1 cellular context compared by ENCODE assay signal in the genomic region with DNA sequence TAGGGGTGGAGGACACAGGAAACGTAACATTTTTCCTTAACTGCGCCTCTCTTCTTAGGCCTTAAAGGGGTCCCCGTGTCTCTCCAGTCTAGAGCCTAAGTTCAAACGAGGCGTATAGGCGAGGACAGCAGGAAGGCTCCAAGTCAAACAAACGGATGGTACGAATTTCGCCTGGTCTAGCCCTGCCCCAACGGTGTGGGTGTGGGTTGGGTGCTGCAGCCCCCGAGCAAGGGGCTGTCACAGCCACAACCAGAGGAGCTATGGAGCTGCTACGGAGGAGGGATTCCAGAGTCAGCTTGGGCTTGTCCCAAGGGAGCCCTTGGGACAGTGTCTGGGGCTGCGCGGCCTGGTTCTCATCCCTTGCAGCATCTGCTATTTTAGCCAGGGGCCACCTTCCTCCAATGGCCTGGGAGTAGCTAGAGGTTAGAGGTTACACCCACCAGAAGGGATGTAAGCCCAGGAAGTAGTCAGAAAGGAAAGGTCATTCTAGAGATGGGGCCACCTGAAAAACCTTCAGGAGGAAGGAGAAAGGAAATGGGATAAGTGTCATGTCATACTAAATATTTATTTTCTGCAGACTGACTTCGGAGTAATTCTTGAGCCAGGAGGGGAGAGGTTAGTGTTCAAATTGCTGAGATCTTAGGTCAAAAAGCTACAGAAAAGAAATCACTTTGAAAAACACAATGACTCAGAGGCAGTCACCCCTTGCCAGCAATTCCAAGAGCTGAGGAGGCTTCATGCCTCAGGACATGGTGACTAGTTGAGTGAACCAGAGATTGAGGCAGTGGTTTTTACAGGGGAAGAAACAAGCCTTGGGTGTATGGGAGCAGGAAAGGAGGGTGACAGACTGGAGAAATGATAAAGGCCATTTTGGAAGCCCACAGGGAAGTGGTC.
TF ChIP-seq lines count a peak whose summit lies in the region.

No MANE protein-coding gene starts in this region.

TF ChIP-seq in HepG2, 621 proteins besides CTCF, POLR2A, EP300 and RAD21 (continued from another document and continues in another):
- TF ChIP-seq PREB (CRISPR knock-in tag; IDR thresholded peaks at IDR 0.05) (peak; percentile 62; the same call in 1 of the 2 replicates), ZNF552 (CRISPR knock-in tag; IDR thresholded peaks at IDR 0.05; ENCODE audit: borderline replicate concordance) (no peak), ZNF563 (CRISPR knock-in tag; IDR thresholded peaks at IDR 0.05) (0 out of 2 replicates have a peak, but pooled peaks have one; percentile 15), RORA (CRISPR knock-in tag; IDR thresholded peaks at IDR 0.05) (no peak), CC2D1A (CRISPR knock-in tag; IDR thresholded peaks at IDR 0.05) (no peak), ZNF276 (CRISPR knock-in tag; IDR thresholded peaks at IDR 0.05; ENCODE audit: low read depth) (no peak), ZNF614 (CRISPR knock-in tag; IDR thresholded peaks at IDR 0.05; ENCODE audit: borderline replicate concordance) (no peak), MEIS1 (CRISPR knock-in tag; IDR thresholded peaks at IDR 0.05; ENCODE audit: borderline replicate concordance) (no peak), ZNF703 (CRISPR knock-in tag; IDR thresholded peaks at IDR 0.05; ENCODE audit: borderline replicate concordance) (peak; percentile 39; the same call in 1 of the 2 replicates), ZNF672 (CRISPR knock-in tag; IDR thresholded peaks at IDR 0.05) (no peak), ZBTB8A (CRISPR knock-in tag; IDR thresholded peaks at IDR 0.05; ENCODE audit: borderline replicate concordance, low read depth) (no peak), ZMYM2 (CRISPR knock-in tag; IDR thresholded peaks at IDR 0.05) (no peak), ZNF34 (CRISPR knock-in tag; IDR thresholded peaks at IDR 0.05; ENCODE audit: borderline replicate concordance) (no peak), SRSF1 (optimal IDR thresholded peaks at IDR 0.05; ENCODE audit: low read depth, low read length) (no peak), JUNB (CRISPR knock-in tag; IDR thresholded peaks at IDR 0.05; ENCODE audit: borderline replicate concordance) (no peak), KDM3A (CRISPR knock-in tag; IDR thresholded peaks at IDR 0.05; ENCODE audit: low read depth) (no peak), ZFP62 (CRISPR knock-in tag; IDR thresholded peaks at IDR 0.05) (no peak), ZFP82 (CRISPR knock-in tag; IDR thresholded peaks at IDR 0.05; ENCODE audit: borderline replicate concordance) (no peak), ZNF839 (CRISPR knock-in tag; IDR thresholded peaks at IDR 0.05; ENCODE audit: borderline replicate concordance) (peak; percentile 81; the same call in 1 of the 2 replicates), ZNF460 (CRISPR knock-in tag; IDR thresholded peaks at IDR 0.05; ENCODE audit: borderline replicate concordance) (no peak), BORCS8-MEF2B (CRISPR knock-in tag; IDR thresholded peaks at IDR 0.05) (peak; percentile 10; the same call in 1 of the 2 replicates), ZFY (CRISPR knock-in tag; IDR thresholded peaks at IDR 0.05) (no peak), GATAD2A (CRISPR knock-in tag; IDR thresholded peaks at IDR 0.05) (no peak), PAF1 (CRISPR knock-in tag; IDR thresholded peaks at IDR 0.05) (no peak; the same call in 1 of the 2 replicates), TCF7L2 (IDR thresholded peaks at IDR 0.05; ENCODE audit: low read depth, low read length) (no peak), ZBTB4 (CRISPR knock-in tag; IDR thresholded peaks at IDR 0.05; ENCODE audit: borderline replicate concordance) (no peak), MAZ (IDR thresholded peaks at IDR 0.05; ENCODE audit: borderline replicate concordance, low read depth, low read length) (no peak), MAZ (CRISPR knock-in tag; IDR thresholded peaks at IDR 0.05; ENCODE audit: low read depth) (no peak), ZNF12 (CRISPR knock-in tag; IDR thresholded peaks at IDR 0.05) (no peak), NCOR1 (IDR thresholded peaks at IDR 0.05; ENCODE audit: borderline replicate concordance, low read length) (no peak), NRL (CRISPR knock-in tag; IDR thresholded peaks at IDR 0.05; ENCODE audit: borderline replicate concordance) (0 out of 2 replicates have a peak, but pooled peaks have one; percentile 15), ZBTB1 (CRISPR knock-in tag; IDR thresholded peaks at IDR 0.05; ENCODE audit: borderline replicate concordance) (no peak), HOXA7 (CRISPR knock-in tag; IDR thresholded peaks at IDR 0.05) (no peak), GLI4 (CRISPR knock-in tag; IDR thresholded peaks at IDR 0.05; ENCODE audit: borderline replicate concordance) (peak; percentile 86), ZNF446 (CRISPR knock-in tag; IDR thresholded peaks at IDR 0.05) (no peak), ZNF256 (CRISPR knock-in tag; conservative IDR thresholded peaks at IDR 0.05) (0 out of 2 replicates have a peak, but pooled peaks have one; percentile 80), KDM1A (CRISPR knock-in tag; IDR thresholded peaks at IDR 0.05) (no peak), THAP7 (CRISPR knock-in tag; IDR thresholded peaks at IDR 0.05) (no peak), ZNF883 (CRISPR knock-in tag; IDR thresholded peaks at IDR 0.05; ENCODE audit: not compliant biosample characterization) (peak; percentile 30), NONO (IDR thresholded peaks at IDR 0.05) (no peak), NONO (CRISPR knock-in tag; conservative IDR thresholded peaks at IDR 0.05) (peak; percentile 83)
- TF ChIP-seq, protein P1, sequence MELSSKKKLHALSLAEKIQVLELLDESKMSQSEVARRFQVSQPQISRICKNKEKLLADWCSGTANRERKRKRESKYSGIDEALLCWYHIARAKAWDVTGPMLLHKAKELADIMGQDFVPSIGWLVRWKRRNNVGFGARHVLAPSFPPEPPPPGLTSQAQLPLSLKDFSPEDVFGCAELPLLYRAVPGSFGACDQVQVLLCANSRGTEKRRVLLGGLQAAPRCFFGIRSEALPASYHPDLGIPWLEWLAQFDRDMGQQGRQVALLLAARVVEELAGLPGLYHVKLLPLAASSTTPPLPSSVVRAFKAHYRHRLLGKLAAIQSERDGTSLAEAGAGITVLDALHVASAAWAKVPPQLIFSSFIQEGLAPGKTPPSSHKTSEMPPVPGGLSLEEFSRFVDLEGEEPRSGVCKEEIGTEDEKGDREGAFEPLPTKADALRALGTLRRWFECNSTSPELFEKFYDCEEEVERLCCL (CRISPR knock-in tag; IDR thresholded peaks at IDR 0.05; ENCODE audit: borderline replicate concordance) = no peak
- TF ChIP-seq, protein P2, sequence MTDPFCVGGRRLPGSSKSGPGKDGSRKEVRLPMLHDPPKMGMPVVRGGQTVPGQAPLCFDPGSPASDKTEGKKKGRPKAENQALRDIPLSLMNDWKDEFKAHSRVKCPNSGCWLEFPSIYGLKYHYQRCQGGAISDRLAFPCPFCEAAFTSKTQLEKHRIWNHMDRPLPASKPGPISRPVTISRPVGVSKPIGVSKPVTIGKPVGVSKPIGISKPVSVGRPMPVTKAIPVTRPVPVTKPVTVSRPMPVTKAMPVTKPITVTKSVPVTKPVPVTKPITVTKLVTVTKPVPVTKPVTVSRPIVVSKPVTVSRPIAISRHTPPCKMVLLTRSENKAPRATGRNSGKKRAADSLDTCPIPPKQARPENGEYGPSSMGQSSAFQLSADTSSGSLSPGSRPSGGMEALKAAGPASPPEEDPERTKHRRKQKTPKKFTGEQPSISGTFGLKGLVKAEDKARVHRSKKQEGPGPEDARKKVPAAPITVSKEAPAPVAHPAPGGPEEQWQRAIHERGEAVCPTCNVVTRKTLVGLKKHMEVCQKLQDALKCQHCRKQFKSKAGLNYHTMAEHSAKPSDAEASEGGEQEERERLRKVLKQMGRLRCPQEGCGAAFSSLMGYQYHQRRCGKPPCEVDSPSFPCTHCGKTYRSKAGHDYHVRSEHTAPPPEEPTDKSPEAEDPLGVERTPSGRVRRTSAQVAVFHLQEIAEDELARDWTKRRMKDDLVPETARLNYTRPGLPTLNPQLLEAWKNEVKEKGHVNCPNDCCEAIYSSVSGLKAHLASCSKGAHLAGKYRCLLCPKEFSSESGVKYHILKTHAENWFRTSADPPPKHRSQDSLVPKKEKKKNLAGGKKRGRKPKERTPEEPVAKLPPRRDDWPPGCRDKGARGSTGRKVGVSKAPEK (CRISPR knock-in tag; IDR thresholded peaks at IDR 0.05; ENCODE audit: borderline replicate concordance) = no peak
- TF ChIP-seq, protein P3, sequence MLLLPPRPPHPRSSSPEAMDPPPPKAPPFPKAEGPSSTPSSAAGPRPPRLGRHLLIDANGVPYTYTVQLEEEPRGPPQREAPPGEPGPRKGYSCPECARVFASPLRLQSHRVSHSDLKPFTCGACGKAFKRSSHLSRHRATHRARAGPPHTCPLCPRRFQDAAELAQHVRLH (CRISPR knock-in tag; IDR thresholded peaks at IDR 0.05; ENCODE audit: borderline replicate concordance, low read depth) = 0 out of 2 replicates have a peak, but pooled peaks have one; percentile 24
- TF ChIP-seq, protein P4, sequence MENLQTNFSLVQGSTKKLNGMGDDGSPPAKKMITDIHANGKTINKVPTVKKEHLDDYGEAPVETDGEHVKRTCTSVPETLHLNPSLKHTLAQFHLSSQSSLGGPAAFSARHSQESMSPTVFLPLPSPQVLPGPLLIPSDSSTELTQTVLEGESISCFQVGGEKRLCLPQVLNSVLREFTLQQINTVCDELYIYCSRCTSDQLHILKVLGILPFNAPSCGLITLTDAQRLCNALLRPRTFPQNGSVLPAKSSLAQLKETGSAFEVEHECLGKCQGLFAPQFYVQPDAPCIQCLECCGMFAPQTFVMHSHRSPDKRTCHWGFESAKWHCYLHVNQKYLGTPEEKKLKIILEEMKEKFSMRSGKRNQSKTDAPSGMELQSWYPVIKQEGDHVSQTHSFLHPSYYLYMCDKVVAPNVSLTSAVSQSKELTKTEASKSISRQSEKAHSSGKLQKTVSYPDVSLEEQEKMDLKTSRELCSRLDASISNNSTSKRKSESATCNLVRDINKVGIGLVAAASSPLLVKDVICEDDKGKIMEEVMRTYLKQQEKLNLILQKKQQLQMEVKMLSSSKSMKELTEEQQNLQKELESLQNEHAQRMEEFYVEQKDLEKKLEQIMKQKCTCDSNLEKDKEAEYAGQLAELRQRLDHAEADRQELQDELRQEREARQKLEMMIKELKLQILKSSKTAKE (CRISPR knock-in tag; IDR thresholded peaks at IDR 0.05; ENCODE audit: borderline replicate concordance) = no peak
- TF ChIP-seq, protein P5, sequence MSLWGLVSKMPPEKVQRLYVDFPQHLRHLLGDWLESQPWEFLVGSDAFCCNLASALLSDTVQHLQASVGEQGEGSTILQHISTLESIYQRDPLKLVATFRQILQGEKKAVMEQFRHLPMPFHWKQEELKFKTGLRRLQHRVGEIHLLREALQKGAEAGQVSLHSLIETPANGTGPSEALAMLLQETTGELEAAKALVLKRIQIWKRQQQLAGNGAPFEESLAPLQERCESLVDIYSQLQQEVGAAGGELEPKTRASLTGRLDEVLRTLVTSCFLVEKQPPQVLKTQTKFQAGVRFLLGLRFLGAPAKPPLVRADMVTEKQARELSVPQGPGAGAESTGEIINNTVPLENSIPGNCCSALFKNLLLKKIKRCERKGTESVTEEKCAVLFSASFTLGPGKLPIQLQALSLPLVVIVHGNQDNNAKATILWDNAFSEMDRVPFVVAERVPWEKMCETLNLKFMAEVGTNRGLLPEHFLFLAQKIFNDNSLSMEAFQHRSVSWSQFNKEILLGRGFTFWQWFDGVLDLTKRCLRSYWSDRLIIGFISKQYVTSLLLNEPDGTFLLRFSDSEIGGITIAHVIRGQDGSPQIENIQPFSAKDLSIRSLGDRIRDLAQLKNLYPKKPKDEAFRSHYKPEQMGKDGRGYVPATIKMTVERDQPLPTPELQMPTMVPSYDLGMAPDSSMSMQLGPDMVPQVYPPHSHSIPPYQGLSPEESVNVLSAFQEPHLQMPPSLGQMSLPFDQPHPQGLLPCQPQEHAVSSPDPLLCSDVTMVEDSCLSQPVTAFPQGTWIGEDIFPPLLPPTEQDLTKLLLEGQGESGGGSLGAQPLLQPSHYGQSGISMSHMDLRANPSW (CRISPR knock-in tag; IDR thresholded peaks at IDR 0.05; ENCODE audit: borderline replicate concordance) = no peak
